Comparison of ENCODE assay signal across 27 cellular contexts in the genomic region with DNA sequence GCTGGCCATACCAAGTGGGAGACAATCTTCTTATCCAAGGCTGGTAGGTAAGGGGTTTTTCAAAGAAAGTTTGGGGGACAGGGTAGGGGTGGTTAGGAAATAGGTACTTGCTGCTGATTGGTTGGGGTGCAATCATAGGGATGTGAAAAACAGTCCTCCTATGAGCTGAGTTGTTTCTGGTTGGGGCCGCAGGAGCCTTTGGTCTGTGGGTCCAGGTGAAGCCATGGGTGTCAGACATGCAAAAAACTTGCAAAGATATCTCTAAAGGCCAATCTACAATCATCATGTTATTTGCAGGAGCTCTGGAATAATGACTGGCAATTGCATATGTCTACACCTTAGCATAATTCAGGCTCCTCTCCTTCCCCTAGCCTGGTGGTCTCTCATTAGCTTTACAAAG.
"Had no signal": no experiment of that assay in that cellular context is flagged by ENCODE, and none has a peak within 500 bp of the region (broad histone marks: within the 10 kb centered on the region; RNA-seq: fewer than 3 reads in every experiment).

No MANE protein-coding gene starts in this region.

- H3K36me3 Mint-ChIP-seq: neural progenitor cell; stimulated activated effector memory CD8-positive, alpha-beta T cell treated with anti-CD3 and anti-CD28 coated beads, Interleukin-12 subunit alpha, Interleukin-12 subunit beta, amount 100 ng/mL, for 72 hours; stimulated activated naive B cell treated with anti-CD40 and anti-IgM and Interleukin-4, amounts not matched to agents 10 μg/mL and 1 μg/mL and 100 μg/mL, for 72 hours had no signal

- H3K4me3 Mint-ChIP-seq: nephron; neural progenitor cell; stimulated activated effector memory CD8-positive, alpha-beta T cell treated with anti-CD3 and anti-CD28 coated beads, Interleukin-12 subunit alpha, Interleukin-12 subunit beta, amount 100 ng/mL, for 72 hours; stimulated activated naive B cell treated with anti-CD40 and anti-IgM and Interleukin-4, amounts not matched to agents 10 μg/mL and 1 μg/mL and 100 μg/mL, for 72 hours; stimulated activated naive CD8-positive, alpha-beta T cell treated with anti-CD3 and anti-CD28 coated beads, Interleukin-15, Interleukin-2, amounts not matched to agents 100 ng/mL and 50 ng/mL, for 24 hours had no signal

- H3K27ac ChIP-seq: neural progenitor cell, ovary, parathyroid adenoma, psoas muscle, right lobe of liver, sigmoid colon, stomach, thoracic aorta, thyroid gland, tibial nerve, upper lobe of left lung, vagina had no signal

- H2AFZ ChIP-seq: neural progenitor cell, parathyroid adenoma had no signal

- H3K79me2 ChIP-seq: parathyroid adenoma had no signal

- H3K36me3 ChIP-seq: neural progenitor cell, ovary, right lobe of liver, sigmoid colon, stomach, thoracic aorta, thyroid gland, tibial nerve, upper lobe of left lung, vagina had no signal

- DNase-seq: occipital lobe; ovary; posterior cingulate gyrus; psoas muscle; right cardiac atrium; right lobe of liver; sigmoid colon; small intestine; stimulated activated CD4-positive, alpha-beta T cell treated with anti-CD3 and anti-CD28 coated beads, Interleukin-15, amount 100 ng/mL, for 24 hours; stimulated activated CD4-positive, alpha-beta T cell treated with anti-CD3 and anti-CD28 coated beads, Interleukin-2, amount 100 ng/mL, for 24 hours; stimulated activated CD4-positive, alpha-beta T cell treated with anti-CD3 and anti-CD28 coated beads, Interleukin-2, amount 100 ng/mL, for 48 hours; stimulated activated CD4-positive, alpha-beta T cell treated with anti-CD3 and anti-CD28 coated beads, Interleukin-4, amount 100 ng/mL, for 24 hours; stimulated activated naive B cell treated with anti-CD40 and anti-IgM and Interleukin-4, amounts not matched to agents 10 μg/mL and 1 μg/mL and 100 μg/mL, for 72 hours; stimulated activated naive CD4-positive, alpha-beta T cell treated with Interleukin-2 at 50 U/mL for 16 hours; stomach; thyroid gland; trophoblast cell; upper lobe of left lung had no signal

- H3K9me3 Mint-ChIP-seq: neural progenitor cell had no signal

- ATAC-seq: psoas muscle; right cardiac atrium; right lobe of liver; stimulated activated effector memory CD8-positive, alpha-beta T cell treated with anti-CD3 and anti-CD28 coated beads, Interleukin-12 subunit alpha, Interleukin-12 subunit beta, amount 100 ng/mL, for 72 hours; stimulated activated naive B cell treated with anti-CD40 and anti-IgM and Interleukin-4, amounts not matched to agents 10 μg/mL and 1 μg/mL and 100 μg/mL, for 72 hours had no signal

- H3K4me2 ChIP-seq: neural progenitor cell had no signal

- H3K9me3 ChIP-seq: ovary, psoas muscle, right lobe of liver, sigmoid colon, thoracic aorta, thyroid gland, tibial nerve, upper lobe of left lung, vagina had no signal

- H3K27me3 ChIP-seq: neural progenitor cell, ovary, right lobe of liver, sigmoid colon, stomach, thyroid gland, tibial nerve, upper lobe of left lung, vagina had no signal

- H3K4me3 ChIP-seq: neural progenitor cell, ovary, psoas muscle, right lobe of liver, sigmoid colon, stomach, thoracic aorta, thyroid gland, tibial nerve, upper lobe of left lung, vagina had no signal

- H3K27me3 Mint-ChIP-seq: progenitor cell of endocrine pancreas; stimulated activated naive B cell treated with anti-CD40 and anti-IgM and Interleukin-4, amounts not matched to agents 10 μg/mL and 1 μg/mL and 100 μg/mL, for 72 hours; stimulated activated naive CD8-positive, alpha-beta T cell treated with anti-CD3 and anti-CD28 coated beads, Interleukin-15, Interleukin-2, amounts not matched to agents 100 ng/mL and 50 ng/mL, for 24 hours had no signal

- H3K27ac Mint-ChIP-seq: nephron; neural progenitor cell; progenitor cell of endocrine pancreas; stimulated activated effector memory CD8-positive, alpha-beta T cell treated with anti-CD3 and anti-CD28 coated beads, Interleukin-12 subunit alpha, Interleukin-12 subunit beta, amount 100 ng/mL, for 72 hours; stimulated activated naive B cell treated with anti-CD40 and anti-IgM and Interleukin-4, amounts not matched to agents 10 μg/mL and 1 μg/mL and 100 μg/mL, for 72 hours; stimulated activated naive CD8-positive, alpha-beta T cell treated with anti-CD3 and anti-CD28 coated beads, Interleukin-15, Interleukin-2, amounts not matched to agents 100 ng/mL and 50 ng/mL, for 24 hours had no signal

- H3K4me1 ChIP-seq: neural progenitor cell, parathyroid adenoma, psoas muscle, right lobe of liver, stomach, thyroid gland, tibial nerve, upper lobe of left lung, vagina had no signal

- H3K4me1 Mint-ChIP-seq: nephron; neural progenitor cell; stimulated activated effector memory CD8-positive, alpha-beta T cell treated with anti-CD3 and anti-CD28 coated beads, Interleukin-12 subunit alpha, Interleukin-12 subunit beta, amount 100 ng/mL, for 72 hours; stimulated activated naive B cell treated with anti-CD40 and anti-IgM and Interleukin-4, amounts not matched to agents 10 μg/mL and 1 μg/mL and 100 μg/mL, for 72 hours had no signal
